ENCODE assay signal across 1 cellular context in the genomic region with DNA sequence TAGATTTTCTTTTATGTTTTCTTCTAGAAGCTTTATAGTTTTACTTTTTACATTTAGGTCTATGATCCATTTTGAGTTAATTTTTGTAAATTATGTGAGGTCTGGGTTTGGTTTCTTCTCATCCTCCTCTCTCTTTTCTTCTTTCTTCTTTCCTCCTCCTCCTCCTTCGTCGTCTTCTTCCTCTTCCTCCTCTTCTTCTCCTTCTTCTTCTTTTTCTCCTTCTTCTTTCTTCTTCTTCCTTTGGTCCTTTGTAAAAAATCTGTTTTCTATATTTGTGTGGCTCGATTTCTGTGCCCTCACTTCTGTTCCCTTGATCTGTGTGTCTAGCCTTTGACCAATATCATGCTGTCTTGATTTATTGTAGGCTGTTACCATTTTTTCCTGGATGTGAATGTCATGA.
TF ChIP-seq lines count a peak whose summit lies in the region.

No MANE protein-coding gene starts in this region.

TF ChIP-seq in SK-N-SH, 30 proteins besides CTCF, POLR2A, EP300 and RAD21 (continued from another document):
- TF ChIP-seq, protein P1, sequence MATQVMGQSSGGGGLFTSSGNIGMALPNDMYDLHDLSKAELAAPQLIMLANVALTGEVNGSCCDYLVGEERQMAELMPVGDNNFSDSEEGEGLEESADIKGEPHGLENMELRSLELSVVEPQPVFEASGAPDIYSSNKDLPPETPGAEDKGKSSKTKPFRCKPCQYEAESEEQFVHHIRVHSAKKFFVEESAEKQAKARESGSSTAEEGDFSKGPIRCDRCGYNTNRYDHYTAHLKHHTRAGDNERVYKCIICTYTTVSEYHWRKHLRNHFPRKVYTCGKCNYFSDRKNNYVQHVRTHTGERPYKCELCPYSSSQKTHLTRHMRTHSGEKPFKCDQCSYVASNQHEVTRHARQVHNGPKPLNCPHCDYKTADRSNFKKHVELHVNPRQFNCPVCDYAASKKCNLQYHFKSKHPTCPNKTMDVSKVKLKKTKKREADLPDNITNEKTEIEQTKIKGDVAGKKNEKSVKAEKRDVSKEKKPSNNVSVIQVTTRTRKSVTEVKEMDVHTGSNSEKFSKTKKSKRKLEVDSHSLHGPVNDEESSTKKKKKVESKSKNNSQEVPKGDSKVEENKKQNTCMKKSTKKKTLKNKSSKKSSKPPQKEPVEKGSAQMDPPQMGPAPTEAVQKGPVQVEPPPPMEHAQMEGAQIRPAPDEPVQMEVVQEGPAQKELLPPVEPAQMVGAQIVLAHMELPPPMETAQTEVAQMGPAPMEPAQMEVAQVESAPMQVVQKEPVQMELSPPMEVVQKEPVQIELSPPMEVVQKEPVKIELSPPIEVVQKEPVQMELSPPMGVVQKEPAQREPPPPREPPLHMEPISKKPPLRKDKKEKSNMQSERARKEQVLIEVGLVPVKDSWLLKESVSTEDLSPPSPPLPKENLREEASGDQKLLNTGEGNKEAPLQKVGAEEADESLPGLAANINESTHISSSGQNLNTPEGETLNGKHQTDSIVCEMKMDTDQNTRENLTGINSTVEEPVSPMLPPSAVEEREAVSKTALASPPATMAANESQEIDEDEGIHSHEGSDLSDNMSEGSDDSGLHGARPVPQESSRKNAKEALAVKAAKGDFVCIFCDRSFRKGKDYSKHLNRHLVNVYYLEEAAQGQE (IDR thresholded peaks at IDR 0.05; ENCODE audit: low read depth, low read length): no peak
TF ChIP-seq in SK-N-SH: peak in this region for 0.
